Comparison of ENCODE assay signal across 22 cellular contexts in the genomic region with DNA sequence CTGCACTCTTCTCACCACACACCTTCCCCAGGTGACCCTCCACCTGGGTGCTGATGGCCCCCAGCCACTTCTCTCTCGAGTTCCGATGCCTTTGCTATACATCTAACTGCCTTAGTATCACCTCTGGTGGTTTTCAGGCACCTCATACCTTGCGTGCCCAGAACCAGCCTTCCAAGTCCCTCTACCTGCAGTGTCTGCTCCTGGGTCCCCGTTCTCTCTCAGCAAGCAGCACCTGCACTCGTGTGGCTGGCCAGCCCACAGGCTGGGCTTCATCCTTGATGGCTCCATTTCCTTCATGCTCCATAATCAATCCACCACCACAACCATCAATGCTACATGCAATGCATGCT. TPM values are rescaled to one million over a fixed set of nuclear protein-coding genes. Genes with fewer than 3 reads are reported as not detected.
"Had no signal": no experiment of that assay in that cellular context is flagged by ENCODE, and none has a peak within 500 bp of the region (broad histone marks: within the 10 kb centered on the region; RNA-seq: fewer than 3 reads in every experiment).

No MANE protein-coding gene starts in this region.

- H3K27me3 ChIP-seq: cardiac muscle cell, colonic mucosa, suprapubic skin had no signal

- H3K9me3 Mint-ChIP-seq: nephron, T-cell had no signal

- H3K4me1 ChIP-seq: suprapubic skin had no signal

- H3K27ac Mint-ChIP-seq: activated CD4-positive, alpha-beta T cell treated with anti-CD3 and anti-CD28 coated beads, Interleukin-2, amount 10 ng/mL, durations not matched to agents 7 days and 5 days; activated naive CD8-positive, alpha-beta T cell treated with anti-CD3 and anti-CD28 coated beads for 36 hours; nephron; T-cell had no signal

- H3K27me3 Mint-ChIP-seq: activated CD4-positive, alpha-beta T cell treated with anti-CD3 and anti-CD28 coated beads, Interleukin-2, amount 10 ng/mL, durations not matched to agents 7 days and 5 days; activated naive CD8-positive, alpha-beta T cell treated with anti-CD3 and anti-CD28 coated beads for 36 hours; stimulated activated naive CD8-positive, alpha-beta T cell treated with anti-CD3 and anti-CD28 coated beads, Interleukin-15, amount 100 ng/mL, for 72 hours; T-cell had no signal

- H3K27ac ChIP-seq: cardiac muscle cell, colonic mucosa, left ventricle myocardium inferior, suprapubic skin had no signal

- DNase-seq: activated CD4-positive, alpha-beta T cell treated with anti-CD3 and anti-CD28 coated beads, Interleukin-2, amount 10 ng/mL, durations not matched to agents 7 days and 5 days; activated CD8-positive, alpha-beta memory T cell treated with anti-CD3 and anti-CD28 coated beads, Interleukin-2, amount 50 U/mL, for 48 hours; activated naive CD8-positive, alpha-beta T cell treated with anti-CD3 and anti-CD28 coated beads for 36 hours; amygdala; colonic mucosa; erythroblast; foreskin melanocyte; left ventricle myocardium inferior; midbrain; nucleus accumbens; retina; SIG-M5; stimulated activated naive CD8-positive, alpha-beta T cell treated with anti-CD3 and anti-CD28 coated beads, Interleukin-15, amount 100 ng/mL, for 72 hours; T-cell; T-helper 9 cell; trophoblast cell had no signal

- H3K9me3 ChIP-seq: colonic mucosa, left ventricle myocardium inferior, suprapubic skin had no signal

- H3K4me3 ChIP-seq: cardiac muscle cell, colonic mucosa, left ventricle myocardium inferior, suprapubic skin had no signal

- ATAC-seq: SK-N-SH treated with all-trans-retinoic acid at 6 μM for 48 hours; stimulated activated naive CD8-positive, alpha-beta T cell treated with anti-CD3 and anti-CD28 coated beads, Interleukin-15, amount 100 ng/mL, for 72 hours; T-cell had no signal

- H3K36me3 ChIP-seq: cardiac muscle cell, colonic mucosa, left ventricle myocardium inferior, suprapubic skin had no signal

- H3K4me3 Mint-ChIP-seq: activated CD4-positive, alpha-beta T cell treated with anti-CD3 and anti-CD28 coated beads, Interleukin-2, amount 10 ng/mL, durations not matched to agents 7 days and 5 days; activated naive CD8-positive, alpha-beta T cell treated with anti-CD3 and anti-CD28 coated beads for 36 hours; nephron; stimulated activated naive CD8-positive, alpha-beta T cell treated with anti-CD3 and anti-CD28 coated beads, Interleukin-15, amount 100 ng/mL, for 72 hours; T-cell had no signal

- H3K4me1 Mint-ChIP-seq: activated CD4-positive, alpha-beta T cell treated with anti-CD3 and anti-CD28 coated beads, Interleukin-2, amount 10 ng/mL, durations not matched to agents 7 days and 5 days; stimulated activated naive CD8-positive, alpha-beta T cell treated with anti-CD3 and anti-CD28 coated beads, Interleukin-15, amount 100 ng/mL, for 72 hours had no signal

- H3K36me3 Mint-ChIP-seq: T-cell had no signal

RNA-seq across cellular contexts. Expression of a gene that starts 49.2 kb away (rescaled TPM):
- total RNA-seq: activated CD4-positive, alpha-beta T cell treated with anti-CD3 and anti-CD28 coated beads, Interleukin-2, amount 10 ng/mL, durations not matched to agents 7 days and 5 days; activated naive CD8-positive, alpha-beta T cell treated with anti-CD3 and anti-CD28 coated beads for 36 hours; activated T-helper 2 cell treated with anti-CD3 and anti-CD28 coated beads, Interferon-gamma antibody, Interleukin-2, Interleukin-4, amounts not matched to agents 10 μg/mL and 5 μg/mL and 100 μg/mL, durations not matched to agents 14 hours and 24 hours and 36 hours; kidney epithelial cell; T-cell had no signal
